In genomic region chr16:3999479-3999868, GRCh38 we compare ENCODE assay signal across 9 cellular contexts.
A peak's percentile ranks its signal among the peaks of the same experiment; 100 is the strongest.
DNase-seq lines count a peak whose midpoint lies in the region; ATAC-seq and TF ChIP-seq lines count a peak whose summit lies in the region.
"Had no signal": no experiment of that assay in that cellular context is flagged by ENCODE, and none has a peak within 500 bp of the region (broad histone marks: within the 10 kb centered on the region; RNA-seq: fewer than 3 reads in every experiment).

No MANE protein-coding gene starts in this region.

- no peak overlapping the region for H3K4me3 ChIP-seq in MG63
- H3K4me3 ChIP-seq in fibroblast of lung (replicated peaks in 1 of 4; ENCODE audit: control extremely low read depth in 1 of 4, insufficient read depth in 1 of 4, low read depth in 3 of 4, low read length in 4 of 4) = peak overlapping the region in 2 of 4 experiments; percentile 1 to 27
- peak overlapping the region; percentile 13 for H3K4me3 ChIP-seq in neural cell (ENCODE audit: low read length)
- no peak overlapping the region for H3K4me3 ChIP-seq in CD8-positive, alpha-beta memory T cell (ENCODE audit: low read length)

- no peaks in the 10 kb centered on the region for H3K9me3 ChIP-seq in MG63
- no peaks in the 10 kb centered on the region for H3K9me3 ChIP-seq in fibroblast of lung (ENCODE audit: control insufficient read depth, insufficient read depth, low read depth, low read length)
- no peaks in the 10 kb centered on the region for H3K9me3 ChIP-seq in neural cell (ENCODE audit: low read length)
- H3K9me3 ChIP-seq in CD8-positive, alpha-beta memory T cell (ENCODE audit: low read length) = no peaks in the 10 kb centered on the region

- H2AFZ ChIP-seq in fibroblast of lung (ENCODE audit: low read length) (no peak overlapping the region), neural cell (ENCODE audit: low read depth, low read length) (no peak overlapping the region)

- DNase-seq in AG08396 (ENCODE audit: low spot score) (peak; percentile 84), MG63 (peak; percentile 26), fibroblast of lung (ENCODE audit: low read depth in 2 of 2) (peak; percentile 74 to 81), GDM1 (lab: John Stamatoyannopoulos, UW) (no peak), cerebellar nuclear complex (lab: John Stamatoyannopoulos, UW) (no peak)
- no peak for DNase-seq in CD8-positive, alpha-beta memory T cell
- DNase-seq: DMS53 had no signal

- no peaks in the 10 kb centered on the region for H3K27me3 ChIP-seq in MG63
- H3K27me3 ChIP-seq in fibroblast of lung (ENCODE audit: control insufficient read depth, insufficient read depth, low read length) = no peaks in the 10 kb centered on the region
- no peaks in the 10 kb centered on the region for H3K27me3 ChIP-seq in neural cell (ENCODE audit: insufficient read depth, low read depth, low read length)
- H3K27me3 ChIP-seq in CD8-positive, alpha-beta memory T cell (ENCODE audit: insufficient read depth, low read length, poor library complexity, severe bottlenecking) = no peaks in the 10 kb centered on the region

- H3K4me2 ChIP-seq in fibroblast of lung (ENCODE audit: extremely low read depth, insufficient read depth, low read length) (peak overlapping the region; percentile 72), neural cell (ENCODE audit: low read length) (no peak overlapping the region)

- H3K27ac Mint-ChIP-seq in CD8-positive, alpha-beta memory T cell = peak overlapping the region in 2 of 8 donors; percentile 22 to 56

- TF ChIP-seq RAD21 in neural cell (conservative IDR thresholded peaks at IDR 0.05) = no peak

- H3K36me3 ChIP-seq in MG63 (peaks cover 12% of the 10 kb centered on the region; the same call in 1 of the 2 replicates), fibroblast of lung (ENCODE audit: control insufficient read depth, insufficient read depth, low read length) (no peaks in the 10 kb centered on the region), neural cell (ENCODE audit: insufficient read depth, low read length) (no peaks in the 10 kb centered on the region)
- no peaks in the 10 kb centered on the region for H3K36me3 ChIP-seq in CD8-positive, alpha-beta memory T cell (ENCODE audit: insufficient read depth, low read length)

- H3K9me2 ChIP-seq in neural cell (ENCODE audit: insufficient read depth, low read length) = no peaks in the 10 kb centered on the region

- no peaks in the 10 kb centered on the region for H3F3A ChIP-seq in neural cell (ENCODE audit: insufficient read depth, low read length, poor library complexity, severe bottlenecking)

- H3K9ac ChIP-seq in fibroblast of lung (ENCODE audit: insufficient read depth, low read length) (peak overlapping the region; percentile 45), neural cell (ENCODE audit: low read length) (no peak overlapping the region)

- no peak for TF ChIP-seq CTCF in fibroblast of lung (conservative IDR thresholded peaks at IDR 0.05 in 1 of 2, IDR thresholded peaks at IDR 0.05 in 1 of 2; ENCODE audit: low read depth in 1 of 2, low read length in 2 of 2)
- no peak for TF ChIP-seq CTCF in neural cell (IDR thresholded peaks at IDR 0.05; ENCODE audit: poor library complexity, severe bottlenecking)

- H4K20me1 ChIP-seq in fibroblast of lung (ENCODE audit: control insufficient read depth, extremely low read depth, insufficient read depth, low read length) = no peaks in the 10 kb centered on the region
- H4K20me1 ChIP-seq in neural cell (ENCODE audit: insufficient read depth) = no peaks in the 10 kb centered on the region

- H3K27ac ChIP-seq in fibroblast of lung (ENCODE audit: insufficient read depth, low read length) = peak overlapping the region; percentile 77
- no peak overlapping the region for H3K27ac ChIP-seq in neural cell (ENCODE audit: low read length)
- no peak overlapping the region for H3K27ac ChIP-seq in CD8-positive, alpha-beta memory T cell (ENCODE audit: low read depth, low read length)

- no peak overlapping the region for H3K4me3 Mint-ChIP-seq in CD8-positive, alpha-beta memory T cell

- no peak for TF ChIP-seq EP300 in neural cell (conservative IDR thresholded peaks at IDR 0.05; ENCODE audit: poor library complexity, severe bottlenecking)

- POLR2A ChIA-PET in CD8-positive, alpha-beta memory T cell (lab: Charles Lee) = no interaction called here

- H3K36me3 Mint-ChIP-seq in CD8-positive, alpha-beta memory T cell = peaks cover 0 to 6% (median 3%) of the 10 kb centered on the region in 3 donors

- CTCF ChIA-PET in CD8-positive, alpha-beta memory T cell (lab: Charles Lee) = no interaction called here

- H3K79me2 ChIP-seq in fibroblast of lung (ENCODE audit: control insufficient read depth, insufficient read depth, low read length) = no peaks in the 10 kb centered on the region
- H3K79me2 ChIP-seq in neural cell (replicated peaks; ENCODE audit: insufficient read depth, low read length) = no peaks in the 10 kb centered on the region

- H3K4me1 ChIP-seq in fibroblast of lung (ENCODE audit: control insufficient read depth, extremely low read depth, insufficient read depth, low read length) = peaks cover 19% of the 10 kb centered on the region
- H3K4me1 ChIP-seq in CD8-positive, alpha-beta memory T cell (ENCODE audit: insufficient read depth, low read length) = peaks cover 10% of the 10 kb centered on the region

- H3K9me3 Mint-ChIP-seq in CD8-positive, alpha-beta memory T cell = no peaks in the 10 kb centered on the region

- no peak for ATAC-seq in GM21786 (IDR thresholded peaks at IDR 0.05; ENCODE audit: unreplicated experiment)

- no peaks in the 10 kb centered on the region for H3K27me3 Mint-ChIP-seq in CD8-positive, alpha-beta memory T cell

- peaks cover 15 to 25% (median 20%) of the 10 kb centered on the region in 3 donors for H3K4me1 Mint-ChIP-seq in CD8-positive, alpha-beta memory T cell

TF ChIP-seq in neural cell, 6 proteins besides CTCF, POLR2A, EP300 and RAD21:
- TF ChIP-seq TAF1 (IDR thresholded peaks at IDR 0.05; ENCODE audit: low read depth) (no peak), EZH2 (IDR thresholded peaks at IDR 0.05; ENCODE audit: borderline replicate concordance, insufficient read depth, low read length, poor library complexity, severe bottlenecking) (no peak), POLR2AphosphoS5 (IDR thresholded peaks at IDR 0.05) (no peak), SMC3 (conservative IDR thresholded peaks at IDR 0.05; ENCODE audit: poor library complexity) (no peak), MXI1 (conservative IDR thresholded peaks at IDR 0.05; ENCODE audit: poor library complexity, severe bottlenecking) (no peak)

Comparison
In these comparisons a context has a peak if more than half of its experiments do, and no peak if none do; other contexts are left out.
1. DNase-seq: peak in AG08396 (single experiment), MG63 (single experiment) and fibroblast of lung (2 of 2); none in GDM1 (single experiment), cerebellar nuclear complex (0 of 2) and CD8-positive, alpha-beta memory T cell (0 of 5).